Comparison of ENCODE assay signal across 18 cellular contexts in genomic region chr1:77350012-77350411, GRCh38.
DNase-seq lines count a peak whose midpoint lies in the region; ATAC-seq and TF ChIP-seq lines count a peak whose summit lies in the region.
"Had no signal": no experiment of that assay in that cellular context is flagged by ENCODE, and none has a peak within 500 bp of the region (broad histone marks: within the 10 kb centered on the region; RNA-seq: fewer than 3 reads in every experiment).

No MANE protein-coding gene starts in this region.

- H3K27me3 ChIP-seq in right atrium auricular region: no peaks in the 10 kb centered on the region
- H3K27me3 ChIP-seq in naive thymus-derived CD4-positive, alpha-beta T cell (ENCODE audit: control insufficient read depth in 2 of 2, insufficient read depth in 2 of 2, low read length in 2 of 2): no peaks in the 10 kb centered on the region
- H3K27me3 ChIP-seq: Peyer's patch had no signal

- peak overlapping the region; percentile 16 for H3K4me3 Mint-ChIP-seq in glutamatergic neuron (ENCODE audit: unreplicated experiment)
- no peak overlapping the region for H3K4me3 Mint-ChIP-seq in naive thymus-derived CD4-positive, alpha-beta T cell
- H3K4me3 Mint-ChIP-seq: B cell; CD4-positive, alpha-beta memory T cell; GM23338 had no signal

- no peak overlapping the region for H3K4me3 ChIP-seq in right atrium auricular region
- no peak overlapping the region for H3K4me3 ChIP-seq in naive thymus-derived CD4-positive, alpha-beta T cell (ENCODE audit: low read length)
- H3K4me3 ChIP-seq: A549, GM23338, Peyer's patch had no signal

- DNase-seq in Right ventricle myocardium inferior (ENCODE audit: missing footprints) (no peak), right atrium auricular region (ENCODE audit: low spot score) (no peak), glutamatergic neuron (no peak), globus pallidus (ENCODE audit: low spot score) (no peak)
- DNase-seq in naive thymus-derived CD4-positive, alpha-beta T cell: no peak
- DNase-seq: CD4-positive, alpha-beta memory T cell; NCI-H1105; NCI-H187 treated with DMSO at 0.1 percent for 48 hours; NCI-H774; Peyer's patch; SHP77 had no signal

- H3K9me3 ChIP-seq in right atrium auricular region: no peaks in the 10 kb centered on the region
- H3K9me3 ChIP-seq in naive thymus-derived CD4-positive, alpha-beta T cell (ENCODE audit: control insufficient read depth in 2 of 3, low read length in 3 of 3): no peaks in the 10 kb centered on the region
- H3K9me3 ChIP-seq: A549, Peyer's patch had no signal

- no peak overlapping the region for H3K27ac ChIP-seq in right atrium auricular region
- no peak overlapping the region for H3K27ac ChIP-seq in naive thymus-derived CD4-positive, alpha-beta T cell (ENCODE audit: low read depth, low read length)
- H3K27ac ChIP-seq: HL-60, KMS-11, Peyer's patch had no signal

- peaks cover 28% of the 10 kb centered on the region for H3K4me1 Mint-ChIP-seq in glutamatergic neuron (ENCODE audit: low read depth, unreplicated experiment)
- peaks cover 9 to 63% (median 34%) of the 10 kb centered on the region in 7 donors for H3K4me1 Mint-ChIP-seq in naive thymus-derived CD4-positive, alpha-beta T cell
- H3K4me1 Mint-ChIP-seq: B cell had no signal

- intact Hi-C loops in Right ventricle myocardium inferior (cut with DNase I): no loop called here
- intact Hi-C loops in naive thymus-derived CD4-positive, alpha-beta T cell (cut with micrococcal nuclease): no loop called here

- H3K27me3 Mint-ChIP-seq in glutamatergic neuron (ENCODE audit: unreplicated experiment): peaks cover 9% of the 10 kb centered on the region
- H3K27me3 Mint-ChIP-seq in naive thymus-derived CD4-positive, alpha-beta T cell: no peaks in the 10 kb centered on the region

- POLR2A ChIA-PET in naive thymus-derived CD4-positive, alpha-beta T cell (lab: Charles Lee): no interaction called here

- CTCF ChIA-PET in naive thymus-derived CD4-positive, alpha-beta T cell (lab: Charles Lee): no interaction called here

- no peaks in the 10 kb centered on the region for H3K36me3 ChIP-seq in right atrium auricular region
- H3K36me3 ChIP-seq in naive thymus-derived CD4-positive, alpha-beta T cell (ENCODE audit: control insufficient read depth in 2 of 3, insufficient read depth in 3 of 3, low read length in 3 of 3): no peaks in the 10 kb centered on the region
- H3K36me3 ChIP-seq: Peyer's patch had no signal

- H3K27ac Mint-ChIP-seq in glutamatergic neuron (ENCODE audit: unreplicated experiment): peak overlapping the region; percentile 90
- H3K27ac Mint-ChIP-seq in naive thymus-derived CD4-positive, alpha-beta T cell: peak overlapping the region in 2 of 9 donors; percentile 2 to 12
- H3K27ac Mint-ChIP-seq: B cell, GM23338 had no signal

- H3K9me3 Mint-ChIP-seq in glutamatergic neuron (ENCODE audit: unreplicated experiment): peaks cover 3% of the 10 kb centered on the region
- H3K9me3 Mint-ChIP-seq in naive thymus-derived CD4-positive, alpha-beta T cell: peaks cover 0 to 7% (median 0%) of the 10 kb centered on the region in 11 donors
- H3K9me3 Mint-ChIP-seq: GM23338 had no signal

- ATAC-seq in Right ventricle myocardium inferior: peak; percentile 31
- no peak for ATAC-seq in naive thymus-derived CD4-positive, alpha-beta T cell
- ATAC-seq in HG03196 (IDR thresholded peaks at IDR 0.05; ENCODE audit: unreplicated experiment): no peak
- ATAC-seq: A549, GM23338 had no signal

- H3K36me3 Mint-ChIP-seq in glutamatergic neuron (ENCODE audit: unreplicated experiment): no peaks in the 10 kb centered on the region
- peaks cover 0 to 64% (median 47%) of the 10 kb centered on the region in 5 donors for H3K36me3 Mint-ChIP-seq in naive thymus-derived CD4-positive, alpha-beta T cell

- H3K4me1 ChIP-seq in right atrium auricular region: no peaks in the 10 kb centered on the region
- peaks cover 0 to 4% of the 10 kb centered on the region in 2 donors for H3K4me1 ChIP-seq in naive thymus-derived CD4-positive, alpha-beta T cell (ENCODE audit: control insufficient read depth in 2 of 2, insufficient read depth in 2 of 2, low read length in 2 of 2)
- H3K4me1 ChIP-seq: Peyer's patch had no signal

- no peak for TF ChIP-seq CTCF in right atrium auricular region (IDR thresholded peaks at IDR 0.05)
- TF ChIP-seq CTCF in glutamatergic neuron (IDR thresholded peaks at IDR 0.05; ENCODE audit: partially characterized antibody, unreplicated experiment): no peak

TF ChIP-seq in PFSK-1, 5 proteins besides CTCF, POLR2A, EP300 and RAD21:
- TF ChIP-seq FOXP2 (optimal IDR thresholded peaks at IDR 0.05; ENCODE audit: borderline replicate concordance, extremely low read depth, extremely low read length, insufficient read depth): no peak
- peak; percentile 35; the same call in 1 of the 2 replicates for TF ChIP-seq POLR2AphosphoS5 (IDR thresholded peaks at IDR 0.05; ENCODE audit: low read depth, low read length)
